8 cellular contexts compared by ENCODE assay signal in the genomic region with DNA sequence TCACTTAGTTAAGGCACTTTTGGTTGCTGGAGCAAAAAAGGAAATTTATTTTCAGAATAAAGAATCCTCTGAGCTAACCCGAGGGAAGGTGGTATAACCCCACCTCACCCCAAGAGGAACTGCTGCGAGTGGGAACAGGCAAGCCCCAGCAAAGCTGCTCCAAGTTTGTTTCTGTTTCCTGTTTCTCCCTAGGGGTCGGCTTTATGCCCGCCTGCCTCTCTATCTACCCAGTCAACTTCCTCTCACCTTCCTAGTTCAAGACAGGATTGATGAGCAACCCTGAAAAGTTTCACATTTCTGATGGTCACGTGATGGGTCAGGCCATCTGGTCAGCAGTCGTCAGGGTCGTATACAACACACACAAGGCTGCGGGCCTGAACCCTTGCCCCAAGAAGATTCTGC. TPM values are rescaled to one million over a fixed set of nuclear protein-coding genes. Genes with fewer than 3 reads are reported as not detected.
A peak's percentile ranks its signal among the peaks of the same experiment; 100 is the strongest.
DNase-seq lines count a peak whose midpoint lies in the region; ATAC-seq and TF ChIP-seq lines count a peak whose summit lies in the region.

No MANE protein-coding gene starts in this region.

- peak overlapping the region in 1 of 4 donors; percentile 29 for H3K4me3 ChIP-seq in esophagus squamous epithelium
- H3K4me3 ChIP-seq in skeletal muscle satellite cell (ENCODE audit: low read length) = no peak overlapping the region

- H3K36me3 Mint-ChIP-seq in IgD-negative memory B cell = peaks cover 5% of the 10 kb centered on the region

- TF ChIP-seq CTCF in esophagus squamous epithelium (IDR thresholded peaks at IDR 0.05) (no peak), GM10248 (IDR thresholded peaks at IDR 0.05; ENCODE audit: control extremely low read depth, extremely low read depth, low read depth, missing control alignments) (no peak)

- no peaks in the 10 kb centered on the region for H3K9me3 Mint-ChIP-seq in IgD-negative memory B cell

- peak overlapping the region in 3 of 4 donors; percentile 6 to 47 (median 16) for H3K27ac ChIP-seq in esophagus squamous epithelium

- ATAC-seq in GM19463 (IDR thresholded peaks at IDR 0.05; ENCODE audit: unreplicated experiment) = peak; percentile 31

- peaks cover 50 to 62% (median 59%) of the 10 kb centered on the region in 3 donors for H3K4me1 Mint-ChIP-seq in IgD-negative memory B cell

- no peaks in the 10 kb centered on the region for H3K27me3 ChIP-seq in esophagus squamous epithelium
- no peaks in the 10 kb centered on the region for H3K27me3 ChIP-seq in skeletal muscle satellite cell (ENCODE audit: control insufficient read depth, insufficient read depth, low read length)

- CTCF ChIA-PET in GM10248 (lab: Yijun Ruan, JAX) = interaction anchor here (1.2 to 1.9 kb wide), 5 partner anchors 14 to 96 kb away, joined by 3 to 6 read pairs (median 4); no protein-coding TSS in a partner anchor

- POLR2A ChIA-PET in GM10248 (lab: Yijun Ruan, JAX) = no interaction called here

- DNase-seq in esophagus squamous epithelium (lab: John Stamatoyannopoulos, UW) (no peak), globus pallidus (ENCODE audit: low spot score) (no peak), NCI-H510A (lab: John Stamatoyannopoulos, UW) (no peak), GM10248 (ENCODE audit: extremely low spot score) (no peak), COR-L47 (lab: John Stamatoyannopoulos, UW) (no peak)

- no peaks in the 10 kb centered on the region for H3K27me3 Mint-ChIP-seq in IgD-negative memory B cell

- peak overlapping the region; percentile 35 for H3K4me2 ChIP-seq in skeletal muscle satellite cell (ENCODE audit: low read length)

- H3K4me1 ChIP-seq in esophagus squamous epithelium (peaks cover 0 to 66% (median 33%) of the 10 kb centered on the region in 3 donors), skeletal muscle satellite cell (ENCODE audit: control insufficient read depth, insufficient read depth, low read length) (peaks cover 81% of the 10 kb centered on the region)

- peak overlapping the region; percentile 65 to 92 (median 80) for H3K4me3 Mint-ChIP-seq in IgD-negative memory B cell

- intact Hi-C loops in esophagus squamous epithelium (cut with DNase I) = no loop called here

- H3K9me3 ChIP-seq in esophagus squamous epithelium = no peaks in the 10 kb centered on the region
- H3K9me3 ChIP-seq in skeletal muscle satellite cell (replicated peaks; ENCODE audit: low read length) = no peaks in the 10 kb centered on the region

- 33 to 39% methylated on average over 8 of the region's 8 CpGs for WGBS in esophagus squamous epithelium, 2 donors

- no peak for TF ChIP-seq POLR2A in esophagus squamous epithelium (IDR thresholded peaks at IDR 0.05)

- no peak overlapping the region for H3K9ac ChIP-seq in skeletal muscle satellite cell (ENCODE audit: low read depth, low read length)

- H3K36me3 ChIP-seq in esophagus squamous epithelium (no peaks in the 10 kb centered on the region), skeletal muscle satellite cell (ENCODE audit: insufficient read depth, low read length) (peaks cover 3% of the 10 kb centered on the region)

- H3K27ac Mint-ChIP-seq in IgD-negative memory B cell = peak overlapping the region; percentile 48 to 92 (median 71)

RNA-seq across cellular contexts. Expression of gene TRIO, which starts 31.1 kb away (rescaled TPM):
- polyA plus RNA-seq in IgD-negative memory B cell = 8.5 TPM
- total RNA-seq in esophagus squamous epithelium = 100 to 1,000 TPM in 1 of 4 donors, 10 to 100 TPM in 3; 21.2 to 105 (median 47.6) TPM
- total RNA-seq in skeletal muscle satellite cell (2012; rRNA removed) = 692 and 744 TPM in 2 replicates
